Comparison of ENCODE assay signal across 1 cellular context in the genomic region with DNA sequence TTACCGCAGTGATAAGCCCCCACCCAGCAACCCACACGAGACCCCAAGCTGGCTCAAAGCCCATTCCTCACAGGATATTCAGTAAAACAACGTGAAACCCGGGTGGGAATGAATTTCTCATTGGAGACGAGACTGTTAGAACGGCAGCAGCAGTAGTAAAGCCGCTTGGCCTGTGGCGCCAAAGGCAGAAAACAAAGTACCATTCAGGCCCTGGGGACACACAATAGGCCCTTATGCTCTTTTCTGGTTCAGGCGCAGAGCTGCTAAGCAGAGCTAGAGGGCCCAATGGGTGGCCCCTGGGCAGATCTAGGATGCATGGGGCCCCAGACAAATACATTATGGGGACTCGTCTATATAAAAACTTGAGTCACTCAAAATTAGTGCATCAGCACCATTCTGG.
TF ChIP-seq lines count a peak whose summit lies in the region.

No MANE protein-coding gene starts in this region.

TF ChIP-seq in HepG2, 621 proteins besides CTCF, POLR2A, EP300 and RAD21 (continued from another document and continues in another):
- TF ChIP-seq ZHX2 (IDR thresholded peaks at IDR 0.05; ENCODE audit: low read depth) (no peak), ZHX2 (CRISPR knock-in tag; IDR thresholded peaks at IDR 0.05; ENCODE audit: borderline replicate concordance) (no peak), ZNF234 (CRISPR knock-in tag; conservative IDR thresholded peaks at IDR 0.05) (no peak), CC2D1A (CRISPR knock-in tag; IDR thresholded peaks at IDR 0.05) (no peak), TBX2 (CRISPR knock-in tag; IDR thresholded peaks at IDR 0.05; ENCODE audit: borderline replicate concordance) (peak; percentile 31; the same call in 1 of the 2 replicates), ZNF747 (CRISPR knock-in tag; IDR thresholded peaks at IDR 0.05; ENCODE audit: borderline replicate concordance) (0 out of 2 replicates have a peak, but pooled peaks have one; percentile 27), ZNF451 (CRISPR knock-in tag; IDR thresholded peaks at IDR 0.05) (no peak), NRL (CRISPR knock-in tag; IDR thresholded peaks at IDR 0.05; ENCODE audit: borderline replicate concordance) (no peak; the same call in 1 of the 2 replicates), ZBTB38 (CRISPR knock-in tag; IDR thresholded peaks at IDR 0.05) (0 out of 2 replicates have a peak, but pooled peaks have one; percentile 30), ZNF598 (CRISPR knock-in tag; IDR thresholded peaks at IDR 0.05; ENCODE audit: borderline replicate concordance) (no peak), ZNF616 (CRISPR knock-in tag; IDR thresholded peaks at IDR 0.05; ENCODE audit: low read depth) (no peak), SRSF1 (optimal IDR thresholded peaks at IDR 0.05; ENCODE audit: low read depth, low read length) (no peak), ZNF576 (CRISPR knock-in tag; IDR thresholded peaks at IDR 0.05) (no peak), ZNF670 (CRISPR knock-in tag; IDR thresholded peaks at IDR 0.05; ENCODE audit: borderline replicate concordance) (no peak), ZIK1 (CRISPR knock-in tag; IDR thresholded peaks at IDR 0.05; ENCODE audit: borderline replicate concordance, low read depth) (no peak), ZSCAN12 (CRISPR knock-in tag; IDR thresholded peaks at IDR 0.05) (no peak), XRCC5 (optimal IDR thresholded peaks at IDR 0.05; ENCODE audit: low read length) (peak; percentile 63), SNAPC2 (CRISPR knock-in tag; IDR thresholded peaks at IDR 0.05) (no peak), ZFP1 (CRISPR knock-in tag; IDR thresholded peaks at IDR 0.05) (no peak), HHEX (CRISPR knock-in tag; IDR thresholded peaks at IDR 0.05) (no peak), REST (IDR thresholded peaks at IDR 0.05; ENCODE audit: borderline replicate concordance in 1 of 2, low read depth in 1 of 2, low read length in 2 of 2) (no peak), TFAP4 (IDR thresholded peaks at IDR 0.05; ENCODE audit: borderline replicate concordance, low read depth) (no peak), NR1H2 (CRISPR knock-in tag; IDR thresholded peaks at IDR 0.05; ENCODE audit: borderline replicate concordance, low read depth) (no peak), ZNF720 (CRISPR knock-in tag; IDR thresholded peaks at IDR 0.05) (no peak), ZNF205 (CRISPR knock-in tag; IDR thresholded peaks at IDR 0.05) (no peak), MED13 (CRISPR knock-in tag; IDR thresholded peaks at IDR 0.05) (no peak), AGO1 (IDR thresholded peaks at IDR 0.05; ENCODE audit: low read depth, low read length, poor library complexity, severe bottlenecking) (no peak), GRHL1 (CRISPR knock-in tag; conservative IDR thresholded peaks at IDR 0.05) (no peak), GABPB1 (CRISPR knock-in tag; IDR thresholded peaks at IDR 0.05) (no peak), ZBTB46 (CRISPR knock-in tag; IDR thresholded peaks at IDR 0.05; ENCODE audit: borderline replicate concordance) (no peak), PTBP1 (IDR thresholded peaks at IDR 0.05; ENCODE audit: low read depth, low read length, poor library complexity, severe bottlenecking) (no peak), POLR2G (IDR thresholded peaks at IDR 0.05; ENCODE audit: low read depth, low read length) (peak; percentile 26; the same call in 1 of the 2 replicates), ZNF10 (CRISPR knock-in tag; IDR thresholded peaks at IDR 0.05; ENCODE audit: borderline replicate concordance, low read depth) (no peak)
- TF ChIP-seq, protein P1, sequence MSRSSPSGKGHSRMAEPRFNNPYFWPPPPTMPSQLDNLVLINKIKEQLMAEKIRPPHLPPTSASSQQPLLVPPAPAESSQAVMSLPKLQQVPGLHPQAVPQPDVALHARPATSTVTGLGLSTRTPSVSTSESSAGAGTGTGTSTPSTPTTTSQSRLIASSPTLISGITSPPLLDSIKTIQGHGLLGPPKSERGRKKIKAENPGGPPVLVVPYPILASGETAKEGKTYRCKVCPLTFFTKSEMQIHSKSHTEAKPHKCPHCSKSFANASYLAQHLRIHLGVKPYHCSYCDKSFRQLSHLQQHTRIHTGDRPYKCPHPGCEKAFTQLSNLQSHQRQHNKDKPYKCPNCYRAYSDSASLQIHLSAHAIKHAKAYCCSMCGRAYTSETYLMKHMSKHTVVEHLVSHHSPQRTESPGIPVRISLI (CRISPR knock-in tag; IDR thresholded peaks at IDR 0.05; ENCODE audit: borderline replicate concordance) = no peak
- TF ChIP-seq, protein P2, sequence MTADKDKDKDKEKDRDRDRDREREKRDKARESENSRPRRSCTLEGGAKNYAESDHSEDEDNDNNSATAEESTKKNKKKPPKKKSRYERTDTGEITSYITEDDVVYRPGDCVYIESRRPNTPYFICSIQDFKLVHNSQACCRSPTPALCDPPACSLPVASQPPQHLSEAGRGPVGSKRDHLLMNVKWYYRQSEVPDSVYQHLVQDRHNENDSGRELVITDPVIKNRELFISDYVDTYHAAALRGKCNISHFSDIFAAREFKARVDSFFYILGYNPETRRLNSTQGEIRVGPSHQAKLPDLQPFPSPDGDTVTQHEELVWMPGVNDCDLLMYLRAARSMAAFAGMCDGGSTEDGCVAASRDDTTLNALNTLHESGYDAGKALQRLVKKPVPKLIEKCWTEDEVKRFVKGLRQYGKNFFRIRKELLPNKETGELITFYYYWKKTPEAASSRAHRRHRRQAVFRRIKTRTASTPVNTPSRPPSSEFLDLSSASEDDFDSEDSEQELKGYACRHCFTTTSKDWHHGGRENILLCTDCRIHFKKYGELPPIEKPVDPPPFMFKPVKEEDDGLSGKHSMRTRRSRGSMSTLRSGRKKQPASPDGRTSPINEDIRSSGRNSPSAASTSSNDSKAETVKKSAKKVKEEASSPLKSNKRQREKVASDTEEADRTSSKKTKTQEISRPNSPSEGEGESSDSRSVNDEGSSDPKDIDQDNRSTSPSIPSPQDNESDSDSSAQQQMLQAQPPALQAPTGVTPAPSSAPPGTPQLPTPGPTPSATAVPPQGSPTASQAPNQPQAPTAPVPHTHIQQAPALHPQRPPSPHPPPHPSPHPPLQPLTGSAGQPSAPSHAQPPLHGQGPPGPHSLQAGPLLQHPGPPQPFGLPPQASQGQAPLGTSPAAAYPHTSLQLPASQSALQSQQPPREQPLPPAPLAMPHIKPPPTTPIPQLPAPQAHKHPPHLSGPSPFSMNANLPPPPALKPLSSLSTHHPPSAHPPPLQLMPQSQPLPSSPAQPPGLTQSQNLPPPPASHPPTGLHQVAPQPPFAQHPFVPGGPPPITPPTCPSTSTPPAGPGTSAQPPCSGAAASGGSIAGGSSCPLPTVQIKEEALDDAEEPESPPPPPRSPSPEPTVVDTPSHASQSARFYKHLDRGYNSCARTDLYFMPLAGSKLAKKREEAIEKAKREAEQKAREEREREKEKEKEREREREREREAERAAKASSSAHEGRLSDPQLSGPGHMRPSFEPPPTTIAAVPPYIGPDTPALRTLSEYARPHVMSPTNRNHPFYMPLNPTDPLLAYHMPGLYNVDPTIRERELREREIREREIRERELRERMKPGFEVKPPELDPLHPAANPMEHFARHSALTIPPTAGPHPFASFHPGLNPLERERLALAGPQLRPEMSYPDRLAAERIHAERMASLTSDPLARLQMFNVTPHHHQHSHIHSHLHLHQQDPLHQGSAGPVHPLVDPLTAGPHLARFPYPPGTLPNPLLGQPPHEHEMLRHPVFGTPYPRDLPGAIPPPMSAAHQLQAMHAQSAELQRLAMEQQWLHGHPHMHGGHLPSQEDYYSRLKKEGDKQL (CRISPR knock-in tag; IDR thresholded peaks at IDR 0.05; ENCODE audit: low read depth) = no peak
